12 cellular contexts compared by ENCODE assay signal in the genomic region with DNA sequence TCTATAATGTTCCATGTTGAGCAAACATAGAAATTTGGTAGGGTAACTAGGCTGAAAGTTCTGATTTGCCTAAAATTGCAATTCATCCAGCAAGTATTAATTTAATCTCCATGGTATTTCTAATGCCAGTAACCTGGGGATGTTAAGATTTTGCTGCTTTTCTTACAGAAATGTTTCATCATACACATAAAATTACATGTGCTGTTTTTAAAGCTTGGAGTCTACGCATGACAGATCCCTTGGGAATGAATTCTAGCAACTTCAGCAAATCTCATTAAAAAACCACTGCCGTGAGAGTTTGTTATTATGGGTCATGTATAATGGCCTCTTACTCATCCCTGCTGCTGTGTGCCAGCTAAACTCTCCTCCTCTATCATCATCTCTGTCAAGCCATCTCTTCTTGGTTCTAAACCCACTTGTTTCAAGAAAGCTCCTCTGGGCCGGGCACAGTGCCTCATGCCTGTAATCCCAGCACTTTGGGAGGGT.
DNase-seq lines count a peak whose midpoint lies in the region; ATAC-seq and TF ChIP-seq lines count a peak whose summit lies in the region.
"Had no signal": no experiment of that assay in that cellular context is flagged by ENCODE, and none has a peak within 500 bp of the region (broad histone marks: within the 10 kb centered on the region; RNA-seq: fewer than 3 reads in every experiment).

No MANE protein-coding gene starts in this region.

- no peak overlapping the region for H3K18ac ChIP-seq in mesendoderm (ENCODE audit: low read length)

- no peaks in the 10 kb centered on the region for H3K4me1 ChIP-seq in mesendoderm (ENCODE audit: control insufficient read depth, low read depth, low read length)
- H3K4me1 ChIP-seq: Peyer's patch, spleen had no signal

- no peak overlapping the region for H2AK5ac ChIP-seq in mesendoderm (ENCODE audit: low read length)

- peaks cover 41% of the 10 kb centered on the region for H3K4me1 Mint-ChIP-seq in osteocyte (ENCODE audit: unreplicated experiment)

- H3K27me3 ChIP-seq in mesendoderm (ENCODE audit: insufficient read depth, low read length, poor library complexity), result no peaks in the 10 kb centered on the region
- H3K27me3 ChIP-seq: Peyer's patch had no signal

- peak overlapping the region; percentile 95 for H3K27ac Mint-ChIP-seq in osteocyte (ENCODE audit: unreplicated experiment)
- H3K27ac Mint-ChIP-seq: activated naive CD4-positive, alpha-beta T cell treated with anti-CD3 and anti-CD28 coated beads for 36 hours had no signal

- H3K9ac ChIP-seq in mesendoderm (ENCODE audit: low read length), result no peak overlapping the region

- no peak overlapping the region for H3K4me2 ChIP-seq in mesendoderm (ENCODE audit: low read length)

- DNase-seq in EH (ENCODE audit: low read depth), result peak; percentile 98
- DNase-seq in NCI-H69 (lab: John Stamatoyannopoulos, UW), result peak; percentile 16
- DNase-seq in dedifferentiated amniotic fluid mesenchymal stem cell (ENCODE audit: extremely low spot score), result peak; percentile 99
- DNase-seq in osteocyte (ENCODE audit: extremely low spot score, unreplicated experiment), result no peak
- no peak for DNase-seq in activated naive CD4-positive, alpha-beta T cell treated with Interleukin-2 at 50 U/mL for 16 hours
- DNase-seq in mesendoderm, result no peak
- no peak for DNase-seq in activated naive CD4-positive, alpha-beta T cell (lab: John Stamatoyannopoulos, UW)
- DNase-seq: activated CD4-positive, CD25-positive, alpha-beta regulatory T cell; activated naive CD4-positive, alpha-beta T cell treated with anti-CD3 and anti-CD28 coated beads for 36 hours; Peyer's patch; spleen had no signal

- no peak for TF ChIP-seq CTCF in osteocyte (IDR thresholded peaks at IDR 0.05)

- H3K79me2 ChIP-seq in mesendoderm (ENCODE audit: control insufficient read depth, insufficient read depth, low read length), result no peaks in the 10 kb centered on the region

- no peak overlapping the region for H3K4me3 ChIP-seq in mesendoderm (ENCODE audit: low read length)
- H3K4me3 ChIP-seq: Peyer's patch, spleen had no signal

- no peak overlapping the region for H2BK120ac ChIP-seq in mesendoderm (ENCODE audit: low read depth, low read length)

- H2BK15ac ChIP-seq in mesendoderm (replicated peaks; ENCODE audit: low read depth), result no peak overlapping the region

- no peak overlapping the region for H4K8ac ChIP-seq in mesendoderm (ENCODE audit: low read depth, low read length)

- no peak overlapping the region for H2BK5ac ChIP-seq in mesendoderm (ENCODE audit: low read length)

- no peak overlapping the region for H3K4me3 Mint-ChIP-seq in osteocyte (ENCODE audit: unreplicated experiment)
- H3K4me3 Mint-ChIP-seq: activated naive CD4-positive, alpha-beta T cell treated with anti-CD3 and anti-CD28 coated beads for 36 hours had no signal

- no CpG with 5 or more reads among the region's 3 CpGs for WGBS in mesendoderm (ENCODE audit: extremely low coverage, insufficient coverage, low lambda C conversion rate)

- no peak for ATAC-seq in HG02981 (IDR thresholded peaks at IDR 0.05; ENCODE audit: unreplicated experiment)

- H4K5ac ChIP-seq in mesendoderm (ENCODE audit: low read length), result no peak overlapping the region

- H3K36me3 ChIP-seq in mesendoderm (ENCODE audit: control insufficient read depth, insufficient read depth, low read length), result no peaks in the 10 kb centered on the region
- H3K36me3 ChIP-seq: Peyer's patch, spleen had no signal

- no peak overlapping the region for H3K56ac ChIP-seq in mesendoderm (ENCODE audit: low read length)

- H3K4ac ChIP-seq in mesendoderm (ENCODE audit: low read depth, low read length), result no peak overlapping the region

- no peaks in the 10 kb centered on the region for H3K79me1 ChIP-seq in mesendoderm (ENCODE audit: low read length)

- no peaks in the 10 kb centered on the region for H3K27me3 Mint-ChIP-seq in osteocyte (ENCODE audit: unreplicated experiment)

- no peaks in the 10 kb centered on the region for H3K9me3 Mint-ChIP-seq in osteocyte (ENCODE audit: unreplicated experiment)
- H3K9me3 Mint-ChIP-seq: activated naive CD4-positive, alpha-beta T cell treated with anti-CD3 and anti-CD28 coated beads for 36 hours had no signal

- no peak overlapping the region for H3K27ac ChIP-seq in mesendoderm (ENCODE audit: low read depth, low read length)
- H3K27ac ChIP-seq: Peyer's patch, spleen had no signal

- no peaks in the 10 kb centered on the region for H3K36me3 Mint-ChIP-seq in osteocyte (ENCODE audit: unreplicated experiment)

- H3K23ac ChIP-seq in mesendoderm (ENCODE audit: low read length), result no peak overlapping the region

Comparison
In these comparisons a context has a peak if more than half of its experiments do, and no peak if none do; other contexts are left out.
1. DNase-seq: peak in EH (single experiment), NCI-H69 (single experiment) and dedifferentiated amniotic fluid mesenchymal stem cell (single experiment); none in osteocyte (single experiment), activated naive CD4-positive, alpha-beta T cell treated with Interleukin-2 at 50 U/mL for 16 hours (single experiment), mesendoderm (single experiment) and activated naive CD4-positive, alpha-beta T cell (0 of 4).